Comparison of ENCODE assay signal across 8 cellular contexts in genomic region chr4:2484993-2485392, GRCh38. TPM values are rescaled to one million over a fixed set of nuclear protein-coding genes. Genes with fewer than 3 reads are reported as not detected.
A peak's percentile ranks its signal among the peaks of the same experiment; 100 is the strongest.
DNase-seq lines count a peak whose midpoint lies in the region; ATAC-seq, FAIRE-seq and TF ChIP-seq lines count a peak whose summit lies in the region.

No MANE protein-coding gene starts in this region.

- WGBS in ovary, 3 donors: 38 to 60% (median 41%) methylated on average over 11 of the region's 11 CpGs

- H3K36me3 ChIP-seq in endothelial cell of umbilical vein (ENCODE audit: control insufficient read depth in 2 of 2, extremely low read depth in 1 of 2, insufficient read depth in 2 of 2, low read length in 2 of 2) (peaks cover 0 to 2% of the 10 kb centered on the region in 2 experiments), ovary (no peaks in the 10 kb centered on the region), tibial artery (peaks cover 0 to 8% (median 7%) of the 10 kb centered on the region in 3 donors), PC-9 (ENCODE audit: low read depth) (no peaks in the 10 kb centered on the region)

- H3K27me3 ChIP-seq in endothelial cell of umbilical vein (ENCODE audit: control insufficient read depth in 2 of 2, insufficient read depth in 2 of 2, low read length in 2 of 2): no peaks in the 10 kb centered on the region
- H3K27me3 ChIP-seq in ovary: no peaks in the 10 kb centered on the region
- no peaks in the 10 kb centered on the region for H3K27me3 ChIP-seq in tibial artery
- no peaks in the 10 kb centered on the region for H3K27me3 ChIP-seq in PC-9 (ENCODE audit: insufficient read depth, low read depth)

- H3F3A ChIP-seq in PC-9 (ENCODE audit: insufficient read depth, low read depth): peaks cover 3% of the 10 kb centered on the region; the same call in 1 of the 2 replicates

- no peaks in the 10 kb centered on the region for H3K9me1 ChIP-seq in endothelial cell of umbilical vein (replicated peaks; ENCODE audit: control insufficient read depth, extremely low read depth, insufficient read depth, low read length)

- TF ChIP-seq EP300 in ovary (IDR thresholded peaks at IDR 0.05): no peak

- H3K9me3 ChIP-seq in endothelial cell of umbilical vein (replicated peaks; ENCODE audit: control insufficient read depth, insufficient read depth, low read length): no peaks in the 10 kb centered on the region
- H3K9me3 ChIP-seq in ovary: no peaks in the 10 kb centered on the region
- no peaks in the 10 kb centered on the region for H3K9me3 ChIP-seq in tibial artery
- H3K9me3 ChIP-seq in PC-9 (ENCODE audit: insufficient read depth, low read depth): no peaks in the 10 kb centered on the region

- peak; percentile 85 for FAIRE-seq in endothelial cell of umbilical vein (lab: Jason Lieb, UNC)

- ATAC-seq in GM19395 (IDR thresholded peaks at IDR 0.05; ENCODE audit: unreplicated experiment) (peak; percentile 64), HG03460 (IDR thresholded peaks at IDR 0.05; ENCODE audit: unreplicated experiment) (peak; percentile 63)

- no peak overlapping the region for H2AFZ ChIP-seq in endothelial cell of umbilical vein (ENCODE audit: low read depth, low read length)
- no peak overlapping the region for H2AFZ ChIP-seq in PC-9

- H3K79me2 ChIP-seq in endothelial cell of umbilical vein (ENCODE audit: control insufficient read depth, insufficient read depth, low read length) (peaks cover 99% of the 10 kb centered on the region), PC-9 (ENCODE audit: low read depth) (peaks cover 87% of the 10 kb centered on the region)

- POLR2A ChIA-PET in endothelial cell of umbilical vein (lab: Charles Lee) (no interaction called here), PC-9 (lab: Charles Lee; ENCODE audit: unreplicated experiment) (interaction anchor here (0.7 kb wide), 1 partner anchor 163 kb away, joined by 5 read pairs; no protein-coding TSS in a partner anchor)

- no peaks in the 10 kb centered on the region for H3K9me2 ChIP-seq in PC-9 (ENCODE audit: insufficient read depth)

- dilution Hi-C loops in endothelial cell of umbilical vein (cut with MboI; ENCODE audit: extremely low pct_ligation_motif_present, low sequenced_read_pairs): no loop called here

- TF ChIP-seq CTCF in endothelial cell of umbilical vein (IDR thresholded peaks at IDR 0.05; ENCODE audit: extremely low read depth in 1 of 2, insufficient read depth in 1 of 2, low read depth in 1 of 2, low read length in 2 of 2) (no peak), ovary (IDR thresholded peaks at IDR 0.05) (no peak), tibial artery (IDR thresholded peaks at IDR 0.05) (no peak), PC-9 (conservative IDR thresholded peaks at IDR 0.05) (no peak)

- H4K20me1 ChIP-seq in endothelial cell of umbilical vein (replicated peaks; ENCODE audit: control insufficient read depth, extremely low read depth, insufficient read depth, low read length): peaks cover 12% of the 10 kb centered on the region
- peaks cover 79% of the 10 kb centered on the region for H4K20me1 ChIP-seq in PC-9 (ENCODE audit: insufficient read depth)

- H3K27ac ChIP-seq in endothelial cell of umbilical vein (ENCODE audit: insufficient read depth, low read depth, low read length) (peak overlapping the region; percentile 29), ovary (no peak overlapping the region), tibial artery (no peak overlapping the region), PC-9 (no peak overlapping the region)

- TF ChIP-seq POLR2A in endothelial cell of umbilical vein (IDR thresholded peaks at IDR 0.05; ENCODE audit: low read depth, low read length): no peak
- TF ChIP-seq POLR2A in ovary (IDR thresholded peaks at IDR 0.05): no peak

- intact Hi-C loops in endothelial cell of umbilical vein (cut with micrococcal nuclease): loop anchor here (1.0 kb wide), 1 partner anchor 9 kb away; no protein-coding TSS in a partner anchor
- intact Hi-C loops in ovary (cut with DNase I): no loop called here
- intact Hi-C loops in tibial artery (cut with DNase I; ENCODE audit: low total_unique reads): no loop called here
- intact Hi-C loops in PC-9 (cut with micrococcal nuclease; ENCODE audit: unreplicated experiment): no loop called here

- no peak overlapping the region for H3K9ac ChIP-seq in endothelial cell of umbilical vein (replicated peaks; ENCODE audit: extremely low read depth, insufficient read depth, low read length)

- H3K4me1 ChIP-seq in endothelial cell of umbilical vein (ENCODE audit: control insufficient read depth, extremely low read depth, insufficient read depth, low read length): peaks cover 43% of the 10 kb centered on the region
- peaks cover 22% of the 10 kb centered on the region for H3K4me1 ChIP-seq in ovary (ENCODE audit: insufficient read depth)
- H3K4me1 ChIP-seq in tibial artery: peaks cover 0 to 73% (median 40%) of the 10 kb centered on the region in 4 donors
- H3K4me1 ChIP-seq in PC-9 (replicated peaks; ENCODE audit: insufficient read depth): 0 out of 2 replicates have a peak, but pooled peaks cover 1% of the 10 kb centered on the region

- peak; percentile 43 to 48 for DNase-seq in activated CD4-positive, alpha-beta T cell treated with anti-CD3 and anti-CD28 coated beads, Interleukin-2, amount 50 U/mL, for 4 hours
- DNase-seq in endothelial cell of umbilical vein (ENCODE audit: low read depth, low spot score): peak; percentile 59
- DNase-seq in ovary: peak in 3 of 5 donors; percentile 29 to 49 (median 31)
- DNase-seq in tibial artery: peak; percentile 81 to 83
- DNase-seq in NCI-H187 treated with DMSO at 0.1 percent for 48 hours (lab: John Stamatoyannopoulos, UW): no peak
- no peak for DNase-seq in PC-9

- BruUV-seq in endothelial cell of umbilical vein (replicated peaks; lab: Mats Ljungman, UMichigan): no TSS peak
- no TSS peak for BruUV-seq in PC-9 (replicated peaks; lab: Mats Ljungman, UMichigan)

- H3K4me2 ChIP-seq in endothelial cell of umbilical vein (ENCODE audit: insufficient read depth, low read length): peak overlapping the region; percentile 15
- no peak overlapping the region for H3K4me2 ChIP-seq in PC-9

- CTCF ChIA-PET in endothelial cell of umbilical vein (lab: Charles Lee): interaction anchor here (0.7 to 2.3 kb wide), 5 partner anchors 9 to 23 kb away, joined by 3 to 14 read pairs (median 3); partner anchors contain the start of gene RNF4
- CTCF ChIA-PET in PC-9 (lab: Charles Lee): no interaction called here

- H3K4me3 ChIP-seq in endothelial cell of umbilical vein (replicated peaks in 1 of 3; ENCODE audit: insufficient read depth in 1 of 3, low read depth in 1 of 3, low read length in 3 of 3) (no peak overlapping the region), ovary (no peak overlapping the region), tibial artery (no peak overlapping the region), PC-9 (no peak overlapping the region)

TF ChIP-seq in endothelial cell of umbilical vein, 7 proteins besides CTCF, POLR2A, EP300 and RAD21:
- TF ChIP-seq GATA2 (IDR thresholded peaks at IDR 0.05; ENCODE audit: insufficient read depth, insufficient read length, low read depth, low read length) (no peak), MYC (IDR thresholded peaks at IDR 0.05; ENCODE audit: low read depth, low read length) (no peak), EZH2 (IDR thresholded peaks at IDR 0.05; ENCODE audit: borderline replicate concordance, low read depth, low read length, severe bottlenecking) (no peak), FOS (IDR thresholded peaks at IDR 0.05; ENCODE audit: borderline replicate concordance, insufficient read depth, low read length) (no peak), MAX (IDR thresholded peaks at IDR 0.05; ENCODE audit: insufficient read depth, insufficient read length) (no peak)

RNA-seq across cellular contexts. Expression of gene RNF4, which starts 16.1 kb away (rescaled TPM):
- total RNA-seq in endothelial cell of umbilical vein (67.5 and 71.4 TPM in 2 replicates), ovary (10 to 100 TPM; 27.9 to 72.1 (median 47.1) TPM), PC-9 (2021) (63.5 and 95.4 TPM in 2 replicates)
- polyA plus RNA-seq in endothelial cell of umbilical vein (56.9 and 64.3 TPM in 2 replicates), ovary (10 to 100 TPM; 27.0 to 47.9 TPM)
- polyA plus RNA-seq in endothelial cell of umbilical vein (2011; cell fraction: cytosol; rRNA removed): 71.9 and 85.2 TPM in 2 replicates
- polyA plus RNA-seq in endothelial cell of umbilical vein (2011; cell fraction: nucleus; rRNA removed): 65.4 and 73.0 TPM in 2 replicates
- polyA plus RNA-seq in endothelial cell of umbilical vein (2012): 45.8 and 52.5 TPM in 2 replicates
- 60.7 and 73.2 TPM in 2 replicates for polyA minus RNA-seq in endothelial cell of umbilical vein
- polyA minus RNA-seq in endothelial cell of umbilical vein (2011; cell fraction: cytosol; rRNA and poly(A)+ RNA removed): 34.3 TPM
- 49.9 and 57.5 TPM in 2 replicates for polyA minus RNA-seq in endothelial cell of umbilical vein (2011; cell fraction: nucleus; rRNA and poly(A)+ RNA removed)

RNA-seq across cellular contexts. Expression of gene FAM193A, which starts 51.5 kb away (rescaled TPM):
- total RNA-seq in endothelial cell of umbilical vein: 32.0 and 32.1 TPM in 2 replicates
- 12.3 TPM in 2 replicates for polyA plus RNA-seq in endothelial cell of umbilical vein
- polyA plus RNA-seq in endothelial cell of umbilical vein (2011; cell fraction: cytosol; rRNA removed): 11.5 and 12.2 TPM in 2 replicates
- polyA plus RNA-seq in endothelial cell of umbilical vein (2011; cell fraction: nucleus; rRNA removed): 37.7 and 38.6 TPM in 2 replicates
- polyA plus RNA-seq in endothelial cell of umbilical vein (2012): 13.8 and 13.9 TPM in 2 replicates
- polyA minus RNA-seq in endothelial cell of umbilical vein: 23.4 and 26.9 TPM in 2 replicates
- polyA minus RNA-seq in endothelial cell of umbilical vein (2011; cell fraction: cytosol; rRNA and poly(A)+ RNA removed): 9.9 TPM
- polyA minus RNA-seq in endothelial cell of umbilical vein (2011; cell fraction: nucleus; rRNA and poly(A)+ RNA removed): 44.1 and 45.2 TPM in 2 replicates
- 10 to 100 TPM; 18.5 to 39.1 (median 29.4) TPM for total RNA-seq in ovary
- polyA plus RNA-seq in ovary: 10 to 100 TPM; 16.0 to 18.9 TPM
- 20.1 and 23.4 TPM in 2 replicates for total RNA-seq in PC-9 (2021)

Comparison
In these comparisons a context has a peak if more than half of its experiments do, and no peak if none do; other contexts are left out.
1. DNase-seq: peak in activated CD4-positive, alpha-beta T cell treated with anti-CD3 and anti-CD28 coated beads, Interleukin-2, amount 50 U/mL, for 4 hours (2 of 2), endothelial cell of umbilical vein (single experiment), ovary (3 of 5) and tibial artery (2 of 2); none in NCI-H187 treated with DMSO at 0.1 percent for 48 hours (single experiment) and PC-9 (0 of 2).